ENCODE assay signal across 14 cellular contexts in genomic region chr10:33376976-33377657, GRCh38. TPM values are rescaled to one million over a fixed set of nuclear protein-coding genes. Genes with fewer than 3 reads are reported as not detected.
DNase-seq lines count a peak whose midpoint lies in the region; ATAC-seq and TF ChIP-seq lines count a peak whose summit lies in the region.
"Had no signal": no experiment of that assay in that cellular context is flagged by ENCODE, and none has a peak within 500 bp of the region (broad histone marks: within the 10 kb centered on the region; RNA-seq: fewer than 3 reads in every experiment).

No MANE protein-coding gene starts in this region.

- in situ Hi-C loops in ACHN (cut with HindIII; ENCODE audit: low pct_ligation_motif_present, low pct_unique_long_range_greater_than_20kb, low sequenced_read_pairs), result no loop called here

- H3K36me3 Mint-ChIP-seq in activated naive CD8-positive, alpha-beta T cell treated with anti-CD3 and anti-CD28 coated beads for 36 hours, result no peaks in the 10 kb centered on the region
- H3K36me3 Mint-ChIP-seq: IgD-negative memory B cell, mesothelial cell of epicardium had no signal

- no peaks in the 10 kb centered on the region for H3K9me3 ChIP-seq in effector memory CD4-positive, alpha-beta T cell (ENCODE audit: control insufficient read depth, low read length)
- H3K9me3 ChIP-seq: heart left ventricle, sigmoid colon had no signal

- H3K27me3 ChIP-seq in effector memory CD4-positive, alpha-beta T cell (replicated peaks; ENCODE audit: control insufficient read depth, insufficient read depth, low read length, poor library complexity, severe bottlenecking), result no peaks in the 10 kb centered on the region
- H3K27me3 ChIP-seq: heart left ventricle, sigmoid colon had no signal

- no peaks in the 10 kb centered on the region for H3K4me1 ChIP-seq in effector memory CD4-positive, alpha-beta T cell (ENCODE audit: control insufficient read depth, insufficient read depth, low read length, poor library complexity, severe bottlenecking)

- TF ChIP-seq CTCF in foreskin fibroblast (IDR thresholded peaks at IDR 0.05; ENCODE audit: low read depth, low read length), result no peak

- no peaks in the 10 kb centered on the region for H3K36me3 ChIP-seq in effector memory CD4-positive, alpha-beta T cell (ENCODE audit: control insufficient read depth, insufficient read depth, low read length)
- H3K36me3 ChIP-seq: heart left ventricle, sigmoid colon had no signal

- H3K9me3 Mint-ChIP-seq in activated naive CD8-positive, alpha-beta T cell treated with anti-CD3 and anti-CD28 coated beads for 36 hours, result no peaks in the 10 kb centered on the region

- H3K4me1 Mint-ChIP-seq in activated naive CD8-positive, alpha-beta T cell treated with anti-CD3 and anti-CD28 coated beads for 36 hours, result peaks cover 22% of the 10 kb centered on the region
- H3K4me1 Mint-ChIP-seq: activated B cell treated with CpG ODN at 0.5 μM for 24 hours, IgD-negative memory B cell had no signal

- H3K4me3 ChIP-seq in foreskin fibroblast (ENCODE audit: low read depth in 1 of 2, low read length in 2 of 2), result peak overlapping the region; percentile 13 to 27
- H3K4me3 ChIP-seq in effector memory CD4-positive, alpha-beta T cell (ENCODE audit: insufficient read depth, low read depth, low read length, poor library complexity, severe bottlenecking), result no peak overlapping the region
- H3K4me3 ChIP-seq: heart left ventricle, sigmoid colon had no signal

- H3K27me3 Mint-ChIP-seq in activated naive CD8-positive, alpha-beta T cell treated with anti-CD3 and anti-CD28 coated beads for 36 hours, result peaks cover 4% of the 10 kb centered on the region
- H3K27me3 Mint-ChIP-seq: activated B cell treated with CpG ODN at 0.5 μM for 24 hours had no signal

- peak overlapping the region; percentile 45 for H3K27ac Mint-ChIP-seq in activated naive CD8-positive, alpha-beta T cell treated with anti-CD3 and anti-CD28 coated beads for 36 hours
- H3K27ac Mint-ChIP-seq: activated B cell treated with CpG ODN at 0.5 μM for 24 hours, IgD-negative memory B cell, mesothelial cell of epicardium had no signal

- peak; percentile 4 for DNase-seq in ACHN
- DNase-seq in GM04504 (ENCODE audit: low read depth), result peak; percentile 36
- no peak for DNase-seq in activated naive CD8-positive, alpha-beta T cell treated with anti-CD3 and anti-CD28 coated beads for 36 hours
- DNase-seq in foreskin fibroblast, result peak; percentile 67 to 80
- no peak for DNase-seq in NCI-H1417 treated with DMSO at 0.1 percent for 48 hours (lab: John Stamatoyannopoulos, UW)
- DNase-seq in effector memory CD4-positive, alpha-beta T cell, result no peak
- no peak for DNase-seq in NCI-H2107 (lab: John Stamatoyannopoulos, UW)
- DNase-seq: activated B cell treated with CpG ODN at 0.5 μM for 24 hours, anterior cingulate cortex, heart left ventricle, sigmoid colon had no signal

- no peak for ATAC-seq in GM18498 (IDR thresholded peaks at IDR 0.05; ENCODE audit: unreplicated experiment)
- ATAC-seq: heart left ventricle had no signal

- H3K4me3 Mint-ChIP-seq in activated naive CD8-positive, alpha-beta T cell treated with anti-CD3 and anti-CD28 coated beads for 36 hours, result no peak overlapping the region
- H3K4me3 Mint-ChIP-seq: activated B cell treated with CpG ODN at 0.5 μM for 24 hours, IgD-negative memory B cell, mesothelial cell of epicardium had no signal

- H3K27ac ChIP-seq in effector memory CD4-positive, alpha-beta T cell (ENCODE audit: insufficient read depth, low read length, poor library complexity, severe bottlenecking), result no peak overlapping the region
- H3K27ac ChIP-seq: heart left ventricle, sigmoid colon had no signal

RNA-seq across cellular contexts. Expression of gene NRP1, which starts 42.6 kb away (rescaled TPM):
- total RNA-seq in activated naive CD8-positive, alpha-beta T cell treated with anti-CD3 and anti-CD28 coated beads for 36 hours, result under 1 TPM; 0.19 to 0.44 TPM
- total RNA-seq: activated B cell treated with CpG ODN at 0.5 μM for 24 hours had no signal

Comparison
In these comparisons a context has a peak if more than half of its experiments do, and no peak if none do; other contexts are left out.
1. DNase-seq: peak in ACHN (single experiment), GM04504 (single experiment) and foreskin fibroblast (2 of 2); none in activated naive CD8-positive, alpha-beta T cell treated with anti-CD3 and anti-CD28 coated beads for 36 hours (single experiment), NCI-H1417 treated with DMSO at 0.1 percent for 48 hours (single experiment), effector memory CD4-positive, alpha-beta T cell (0 of 3) and NCI-H2107 (single experiment).